11 cellular contexts compared by ENCODE assay signal in genomic region chr9:93467462-93467861, GRCh38. TPM values are rescaled to one million over a fixed set of nuclear protein-coding genes. Genes with fewer than 3 reads are reported as not detected.
DNase-seq lines count a peak whose midpoint lies in the region; ATAC-seq and TF ChIP-seq lines count a peak whose summit lies in the region.
"Had no signal": no experiment of that assay in that cellular context is flagged by ENCODE, and none has a peak within 500 bp of the region (broad histone marks: within the 10 kb centered on the region; RNA-seq: fewer than 3 reads in every experiment).

No MANE protein-coding gene starts in this region.

- H2BK12ac ChIP-seq in H9 (ENCODE audit: insufficient read length, low read depth, low read length) = no peak overlapping the region

- H4K91ac ChIP-seq in H9 (ENCODE audit: insufficient read length, low read depth, low read length) = no peak overlapping the region

- H2BK5ac ChIP-seq in H9 (ENCODE audit: insufficient read length, low read length) = no peak overlapping the region

- H2BK20ac ChIP-seq in H9 (ENCODE audit: low read depth, low read length, poor library complexity, severe bottlenecking) = no peak overlapping the region

- H3K27ac Mint-ChIP-seq in H9 = peak overlapping the region; percentile 28 to 42 (median 34); a peak in 4 of 7 replicates

- peaks cover 27% of the 10 kb centered on the region for H3K36me3 ChIP-seq in BLaER1
- no peaks in the 10 kb centered on the region for H3K36me3 ChIP-seq in sigmoid colon

- H4K20me1 ChIP-seq in BLaER1 (peaks cover 91% of the 10 kb centered on the region), H9 (ENCODE audit: control insufficient read depth, insufficient read depth, insufficient read length) (no peaks in the 10 kb centered on the region)

- H3K27ac ChIP-seq in BLaER1 (no peak overlapping the region), H9 (ENCODE audit: insufficient read length, low read depth, low read length) (no peak overlapping the region), VCaP (peak overlapping the region; percentile 57), sigmoid colon (no peak overlapping the region)

- no peaks in the 10 kb centered on the region for H3K9me3 ChIP-seq in BLaER1
- no peaks in the 10 kb centered on the region for H3K9me3 ChIP-seq in H9 (ENCODE audit: control insufficient read depth, low read depth, low read length)
- H3K9me3 ChIP-seq in sigmoid colon = no peaks in the 10 kb centered on the region

- no peak overlapping the region for H2AK5ac ChIP-seq in H9 (ENCODE audit: insufficient read length, low read length)

- H4K8ac ChIP-seq in H9 (replicated peaks; ENCODE audit: insufficient read length, low read depth, low read length) = no peak overlapping the region

- intact Hi-C loops in left colon (cut with DNase I, micrococcal nuclease) = no loop called here
- intact Hi-C loops in sigmoid colon (cut with DNase I) = no loop called here

- H3K23ac ChIP-seq in H9 (ENCODE audit: insufficient read length, low read depth, low read length) = no peak overlapping the region

- no peaks in the 10 kb centered on the region for H3K9me3 Mint-ChIP-seq in H9

- H3K4me2 ChIP-seq in BLaER1 = peak overlapping the region; percentile 49
- no peak overlapping the region for H3K4me2 ChIP-seq in H9 (ENCODE audit: insufficient read depth, insufficient read length, low read length)

- H3K4ac ChIP-seq in H9 (ENCODE audit: low read depth, low read length) = no peak overlapping the region

- WGBS in H9 (ENCODE audit: extremely low coverage, insufficient read length, low lambda C conversion rate) = no CpG with 5 or more reads among the region's 3 CpGs
- 21 to 67% methylated on average over 3 of the region's 3 CpGs for WGBS in sigmoid colon, 2 donors

- H3K27me3 ChIP-seq in BLaER1 (no peaks in the 10 kb centered on the region), H9 (ENCODE audit: insufficient read depth, low read length) (no peaks in the 10 kb centered on the region), sigmoid colon (no peaks in the 10 kb centered on the region)

- no peak overlapping the region for H2BK120ac ChIP-seq in H9 (ENCODE audit: low read depth, low read length, poor library complexity, severe bottlenecking)

- H3K4me1 ChIP-seq in BLaER1 (peaks cover 49% of the 10 kb centered on the region), H9 (ENCODE audit: insufficient read depth, low read length) (peaks cover 18% of the 10 kb centered on the region), sigmoid colon (peaks cover 0 to 66% (median 55%) of the 10 kb centered on the region in 4 donors)

- no peak overlapping the region for H2BK15ac ChIP-seq in H9 (ENCODE audit: low read depth, low read length)

- peaks cover 7 to 16% (median 14%) of the 10 kb centered on the region in 3 experiments; a peak in 6 of 7 replicates for H3K36me3 Mint-ChIP-seq in H9 (ENCODE audit: insufficient read depth in 1 of 3, low read depth in 3 of 3)

- no peak overlapping the region for H2AFZ ChIP-seq in H9 (ENCODE audit: low read length)

- peaks cover 6% of the 10 kb centered on the region for H3K79me1 ChIP-seq in H9 (ENCODE audit: insufficient read depth, low read depth, low read length, poor library complexity, severe bottlenecking)

- TF ChIP-seq EP300 in sigmoid colon (IDR thresholded peaks at IDR 0.05) = no peak

- no peak overlapping the region for H3K18ac ChIP-seq in H9 (ENCODE audit: insufficient read length, low read depth, low read length)

- H3K4me3 Mint-ChIP-seq in H9 = peak overlapping the region in 1 of 2 experiments; percentile 10; a peak in 1 of 5 replicates

- no peak for TF ChIP-seq POLR2A in sigmoid colon (IDR thresholded peaks at IDR 0.05)

- H3K9ac ChIP-seq in BLaER1 = no peak overlapping the region
- H3K9ac ChIP-seq in H9 (ENCODE audit: extremely low read depth, insufficient read length, low read length) = no peak overlapping the region

- H3T11ph ChIP-seq in H9 (ENCODE audit: low read length) = no peak overlapping the region

- no peak overlapping the region for H3K56ac ChIP-seq in H9 (ENCODE audit: insufficient read length, low read depth, low read length)

- no peaks in the 10 kb centered on the region for H3K27me3 Mint-ChIP-seq in H9 (ENCODE audit: low read depth)

- peaks cover 32% of the 10 kb centered on the region; the same call in 1 of the 2 replicates for H3K79me2 ChIP-seq in H9 (ENCODE audit: insufficient read depth, low read length)

- peak overlapping the region; percentile 20; the same call in 1 of the 2 replicates for H3K14ac ChIP-seq in H9 (ENCODE audit: insufficient read depth, low read length)

- H3K4me1 Mint-ChIP-seq in H9 = peaks cover 62 to 71% of the 10 kb centered on the region in 2 experiments

- H3K23me2 ChIP-seq in H9 (ENCODE audit: insufficient read length, low read depth, low read length, poor library complexity, severe bottlenecking) = no peaks in the 10 kb centered on the region

- DNase-seq in H9 = no peak
- peak; percentile 72 for DNase-seq in left colon
- DNase-seq in sigmoid colon = no peak
- DNase-seq in hippocampal formation (lab: John Stamatoyannopoulos, UW) = no peak
- DNase-seq: NCI-H446; stimulated activated naive CD4-positive, alpha-beta T cell had no signal

- H4K5ac ChIP-seq in H9 (ENCODE audit: insufficient read length, low read depth, low read length) = no peak overlapping the region

- peak; percentile 55 for ATAC-seq in left colon
- no peak for ATAC-seq in GM18861 (IDR thresholded peaks at IDR 0.05; ENCODE audit: unreplicated experiment)
- no peak for ATAC-seq in HG03175 (IDR thresholded peaks at IDR 0.05; ENCODE audit: unreplicated experiment)

- no peak overlapping the region for H3K4me3 ChIP-seq in BLaER1
- H3K4me3 ChIP-seq in sigmoid colon = no peak overlapping the region
- H3K4me3 ChIP-seq: smooth muscle cell had no signal

- TF ChIP-seq CTCF in H9 (conservative IDR thresholded peaks at IDR 0.05) = no peak
- no peak for TF ChIP-seq CTCF in VCaP (conservative IDR thresholded peaks at IDR 0.05)
- TF ChIP-seq CTCF in sigmoid colon (IDR thresholded peaks at IDR 0.05) = no peak

RNA-seq across cellular contexts. Expression of gene FAM120AOS, which starts 14.1 kb away (rescaled TPM):
- total RNA-seq in H9 (2021) = 53.6 and 53.7 TPM in 2 replicates
- total RNA-seq in left colon = 10 to 100 TPM; 65.8 to 93.3 TPM
- total RNA-seq in sigmoid colon = 10 to 100 TPM; 53.5 to 64.9 (median 61.6) TPM
- 10 to 100 TPM; 50.3 to 86.5 (median 82.9) TPM for polyA plus RNA-seq in sigmoid colon

RNA-seq across cellular contexts. Expression of gene FAM120A, which starts 16.0 kb away (rescaled TPM):
- total RNA-seq in H9 (2021) (57.3 and 57.7 TPM in 2 replicates), left colon (100 to 1,000 TPM; 179 to 214 TPM), sigmoid colon (100 to 1,000 TPM in 1 of 4 donors, 10 to 100 TPM in 3; 59.9 to 102 (median 65.1) TPM)
- 100 to 1,000 TPM in 1 of 3 donors, 10 to 100 TPM in 2; 61.9 to 106 (median 85.3) TPM for polyA plus RNA-seq in sigmoid colon

Comparison
In these comparisons a context has a peak if more than half of its experiments do, and no peak if none do; other contexts are left out.
1. DNase-seq: peak in left colon (2 of 2); none in H9 (single experiment), sigmoid colon (single experiment) and hippocampal formation (0 of 2).